ENCODE assay signal across 21 cellular contexts in genomic region chr14:67644428-67644827, GRCh38. TPM values are rescaled to one million over a fixed set of nuclear protein-coding genes. Genes with fewer than 3 reads are reported as not detected.
DNase-seq lines count a peak whose midpoint lies in the region; ATAC-seq and TF ChIP-seq lines count a peak whose summit lies in the region.
"Had no signal": no experiment of that assay in that cellular context is flagged by ENCODE, and none has a peak within 500 bp of the region (broad histone marks: within the 10 kb centered on the region; RNA-seq: fewer than 3 reads in every experiment).

No MANE protein-coding gene starts in this region.

- no peaks in the 10 kb centered on the region for H3K27me3 Mint-ChIP-seq in chondrocyte (ENCODE audit: low read depth)
- H3K27me3 Mint-ChIP-seq: activated naive CD8-positive, alpha-beta T cell had no signal

- H2BK120ac ChIP-seq in mesenchymal stem cell (ENCODE audit: low read depth, low read length) = no peak overlapping the region

- H3K27ac ChIP-seq in mesenchymal stem cell (ENCODE audit: low read length, poor library complexity, severe bottlenecking) (no peak overlapping the region), stomach (peak overlapping the region in 3 of 5 donors; percentile 13 to 31 (median 16)), left lung (no peak overlapping the region), colonic mucosa (no peak overlapping the region)
- H3K27ac ChIP-seq: A549; BLaER1 treated with 17β-estradiol and CSF1 and Interleukin-3, amounts not matched to agents 10 nM and 100 nM; HL-60; lower lobe of right lung; right lobe of liver; testis had no signal

- H2BK5ac ChIP-seq in mesenchymal stem cell (ENCODE audit: low read depth, low read length, poor library complexity, severe bottlenecking) = no peak overlapping the region

- H3K4me1 Mint-ChIP-seq in chondrocyte (ENCODE audit: low read depth) = peaks cover 9% of the 10 kb centered on the region

- H3K79me1 ChIP-seq in mesenchymal stem cell (replicated peaks; ENCODE audit: low read length, poor library complexity, severe bottlenecking) = no peaks in the 10 kb centered on the region

- peak overlapping the region; percentile 5 for H3K27ac Mint-ChIP-seq in chondrocyte (ENCODE audit: unreplicated experiment)
- H3K27ac Mint-ChIP-seq: activated CD8-positive, alpha-beta T cell treated with anti-CD3 and anti-CD28 coated beads, Interleukin-2, amount 10 ng/mL, durations not matched to agents 7 days and 5 days had no signal

- H4K8ac ChIP-seq in mesenchymal stem cell (ENCODE audit: low read length) = no peak overlapping the region

- no peak for TF ChIP-seq POLR2A in stomach (IDR thresholded peaks at IDR 0.05)

- H3K9me3 ChIP-seq in mesenchymal stem cell (ENCODE audit: control insufficient read depth, low read length) (no peaks in the 10 kb centered on the region), stomach (no peaks in the 10 kb centered on the region), left lung (no peaks in the 10 kb centered on the region), colonic mucosa (no peaks in the 10 kb centered on the region)
- H3K9me3 ChIP-seq: A549; BLaER1 treated with 17β-estradiol and CSF1 and Interleukin-3, amounts not matched to agents 10 nM and 100 nM; body of pancreas; lower lobe of right lung; right lobe of liver; testis had no signal

- no peak overlapping the region for H4K91ac ChIP-seq in mesenchymal stem cell (ENCODE audit: low read length)

- no peaks in the 10 kb centered on the region for H3K4me1 ChIP-seq in mesenchymal stem cell (ENCODE audit: control insufficient read depth, insufficient read depth, low read depth, low read length)
- peaks cover 0 to 16% (median 6%) of the 10 kb centered on the region in 4 donors for H3K4me1 ChIP-seq in stomach
- H3K4me1 ChIP-seq in left lung = no peaks in the 10 kb centered on the region
- no peaks in the 10 kb centered on the region for H3K4me1 ChIP-seq in colonic mucosa
- H3K4me1 ChIP-seq: A549; BLaER1 treated with 17β-estradiol and CSF1 and Interleukin-3, amounts not matched to agents 10 nM and 100 nM; lower lobe of right lung; right lobe of liver; testis had no signal

- no peak overlapping the region for H3K4ac ChIP-seq in mesenchymal stem cell (ENCODE audit: low read depth in 1 of 2, low read length in 2 of 2)

- no peak for DNase-seq in Right ventricle myocardium superior
- no peak for DNase-seq in Right ventricle myocardium inferior (ENCODE audit: missing footprints)
- no peak for DNase-seq in chondrocyte (ENCODE audit: low spot score)
- DNase-seq in mesenchymal stem cell = peak; percentile 15
- DNase-seq in stomach = no peak
- DNase-seq in left lung = no peak
- DNase-seq in colonic mucosa = no peak
- DNase-seq: activated CD8-positive, alpha-beta T cell treated with anti-CD3 and anti-CD28 coated beads, Interleukin-2, amount 10 ng/mL, durations not matched to agents 7 days and 5 days; activated T-cell treated with anti-CD3 and anti-CD28 coated beads, Interleukin-2, amount 50 U/mL, for 72 hours; body of pancreas; lower lobe of right lung; NCI-H510A treated with DMSO at 0.1 percent for 48 hours; occipital lobe; right lobe of liver; RPMI8226; testis had no signal

- H3K4me3 ChIP-seq in mesenchymal stem cell (ENCODE audit: insufficient read depth in 1 of 2, low read depth in 1 of 2, low read length in 2 of 2) = no peak overlapping the region
- no peak overlapping the region for H3K4me3 ChIP-seq in stomach
- H3K4me3 ChIP-seq in left lung = no peak overlapping the region
- no peak overlapping the region for H3K4me3 ChIP-seq in colonic mucosa
- H3K4me3 ChIP-seq: A549; BLaER1 treated with 17β-estradiol and CSF1 and Interleukin-3, amounts not matched to agents 10 nM and 100 nM; body of pancreas; lower lobe of right lung; right lobe of liver; testis had no signal

- H2BK12ac ChIP-seq in mesenchymal stem cell (ENCODE audit: low read length in 2 of 2) = no peak overlapping the region

- no peak overlapping the region for H3K14ac ChIP-seq in mesenchymal stem cell (ENCODE audit: low read length in 2 of 2)

- H3K9ac ChIP-seq in mesenchymal stem cell (ENCODE audit: low read length) (no peak overlapping the region), colonic mucosa (ENCODE audit: low read depth in 2 of 2, low read length in 2 of 2) (no peak overlapping the region)
- H3K9ac ChIP-seq: BLaER1 treated with 17β-estradiol and CSF1 and Interleukin-3, amounts not matched to agents 10 nM and 100 nM had no signal

- no peak overlapping the region for H2BK15ac ChIP-seq in mesenchymal stem cell (ENCODE audit: low read depth, poor library complexity, severe bottlenecking)

- no peak overlapping the region for H2AFZ ChIP-seq in mesenchymal stem cell (ENCODE audit: low read depth, low read length)

- H3K18ac ChIP-seq in mesenchymal stem cell (ENCODE audit: low read depth in 1 of 2, low read length in 2 of 2) = no peak overlapping the region

- no peak for TF ChIP-seq CTCF in chondrocyte (IDR thresholded peaks at IDR 0.05)
- no peak for TF ChIP-seq CTCF in stomach (IDR thresholded peaks at IDR 0.05)
- TF ChIP-seq CTCF in left lung (IDR thresholded peaks at IDR 0.05) = no peak
- TF ChIP-seq CTCF in colonic mucosa (IDR thresholded peaks at IDR 0.05) = no peak

- no peaks in the 10 kb centered on the region for H3K9me3 Mint-ChIP-seq in chondrocyte (ENCODE audit: low read depth)
- H3K9me3 Mint-ChIP-seq: activated T-cell treated with anti-CD3 and anti-CD28 coated beads, Interleukin-2, amount 50 U/mL, for 72 hours had no signal

- no peak for TF ChIP-seq EP300 in stomach (IDR thresholded peaks at IDR 0.05)

- H3K27me3 ChIP-seq in mesenchymal stem cell (ENCODE audit: control insufficient read depth in 1 of 2, insufficient read depth in 1 of 2, low read length in 2 of 2) = no peaks in the 10 kb centered on the region
- no peaks in the 10 kb centered on the region for H3K27me3 ChIP-seq in stomach
- no peaks in the 10 kb centered on the region for H3K27me3 ChIP-seq in left lung
- no peaks in the 10 kb centered on the region for H3K27me3 ChIP-seq in colonic mucosa
- H3K27me3 ChIP-seq: BLaER1 treated with 17β-estradiol and CSF1 and Interleukin-3, amounts not matched to agents 10 nM and 100 nM; body of pancreas; right lobe of liver; testis had no signal

- peak; percentile 58 for ATAC-seq in Right ventricle myocardium superior (ENCODE audit: poor library complexity)
- no peak for ATAC-seq in Right ventricle myocardium inferior
- ATAC-seq in left lung = no peak
- no peak for ATAC-seq in GM18873 (IDR thresholded peaks at IDR 0.05; ENCODE audit: low FRiP score, unreplicated experiment)
- ATAC-seq: activated CD8-positive, alpha-beta T cell treated with anti-CD3 and anti-CD28 coated beads, Interleukin-2, amount 10 ng/mL, durations not matched to agents 7 days and 5 days; activated T-cell treated with anti-CD3 and anti-CD28 coated beads, Interleukin-2, amount 50 U/mL, for 72 hours; body of pancreas; lower lobe of right lung; right lobe of liver had no signal

- WGBS in mesenchymal stem cell = 100% methylated on average over 2 of the region's 2 CpGs
- 85 to 94% (median 92%) methylated on average over 2 of the region's 2 CpGs for WGBS in stomach, 5 donors

- H3K36me3 ChIP-seq in mesenchymal stem cell (ENCODE audit: control insufficient read depth in 1 of 2, insufficient read depth in 2 of 2, low read depth in 1 of 2, low read length in 2 of 2) (peaks cover 5 to 43% of the 10 kb centered on the region in 2 experiments), stomach (peaks cover 14 to 44% (median 40%) of the 10 kb centered on the region in 4 donors), left lung (peaks cover 0 to 49% of the 10 kb centered on the region in 2 donors), colonic mucosa (peaks cover under 1% of the 10 kb centered on the region)

- intact Hi-C loops in Right ventricle myocardium superior (cut with DNase I) = no loop called here
- intact Hi-C loops in Right ventricle myocardium inferior (cut with DNase I) = no loop called here
- intact Hi-C loops in stomach (cut with DNase I; ENCODE audit: low total_unique reads) = no loop called here
- intact Hi-C loops in left lung (cut with DNase I) = no loop called here
- intact Hi-C loops in colonic mucosa (cut with DNase I) = no loop called here

- H3K4me2 ChIP-seq in mesenchymal stem cell (ENCODE audit: low read length, poor library complexity, severe bottlenecking) = no peak overlapping the region
- H3K4me2 ChIP-seq: A549; BLaER1 treated with 17β-estradiol and CSF1 and Interleukin-3, amounts not matched to agents 10 nM and 100 nM had no signal

- H3K36me3 Mint-ChIP-seq in chondrocyte (ENCODE audit: low read depth) = peaks cover 19% of the 10 kb centered on the region

- H2AK5ac ChIP-seq in mesenchymal stem cell (ENCODE audit: low read length, severe bottlenecking) = no peak overlapping the region

- no peak overlapping the region for H3K4me3 Mint-ChIP-seq in chondrocyte (ENCODE audit: unreplicated experiment)
- H3K4me3 Mint-ChIP-seq: activated CD8-positive, alpha-beta T cell treated with anti-CD3 and anti-CD28 coated beads, Interleukin-2, amount 10 ng/mL, durations not matched to agents 7 days and 5 days; activated naive CD8-positive, alpha-beta T cell; activated T-cell treated with anti-CD3 and anti-CD28 coated beads, Interleukin-2, amount 50 U/mL, for 72 hours had no signal

- no peak overlapping the region for H3K23ac ChIP-seq in mesenchymal stem cell (ENCODE audit: low read length in 2 of 2)

RNA-seq across cellular contexts. Expression of gene ARG2, which starts 24.7 kb away (rescaled TPM):
- total RNA-seq in Right ventricle myocardium superior (0.75 TPM), Right ventricle myocardium inferior (1.3 TPM), chondrocyte (2.8 to 11.1 TPM (median 10.9 TPM) in 3 replicates), stomach (1 to 10 TPM in 4 of 5 donors, not detected in 1; 1.2 to 9.4 (median 3.9) TPM), left lung (10 to 100 TPM in 1 of 2 donors, 1 to 10 TPM in 1; 6.0 to 14.8 TPM), colonic mucosa (10 to 100 TPM in 1 of 2 donors, 1 to 10 TPM in 1; 4.7 to 11.5 TPM)
- polyA plus RNA-seq in mesenchymal stem cell (2013, experiment 1 of 2) = 3.6 TPM
- 3.9 TPM for polyA plus RNA-seq in mesenchymal stem cell (2013, experiment 2 of 2)
- 1 to 10 TPM; 2.6 to 4.9 (median 4.0) TPM for polyA plus RNA-seq in stomach

RNA-seq across cellular contexts. Expression of gene VTI1B, which starts 30.0 kb away (rescaled TPM):
- total RNA-seq in Right ventricle myocardium superior = 113 TPM
- 114 TPM for total RNA-seq in Right ventricle myocardium inferior
- 99.2 to 108 TPM (median 107 TPM) in 3 replicates for total RNA-seq in chondrocyte
- polyA plus RNA-seq in mesenchymal stem cell (2013, experiment 1 of 2) = 72.5 TPM
- 79.1 TPM for polyA plus RNA-seq in mesenchymal stem cell (2013, experiment 2 of 2)
- total RNA-seq in stomach = 10 to 100 TPM; 43.0 to 84.3 (median 58.9) TPM
- 100 to 1,000 TPM in 1 of 3 donors, 10 to 100 TPM in 2; 82.7 to 114 (median 95.1) TPM for polyA plus RNA-seq in stomach
- 100 to 1,000 TPM in 1 of 2 donors, 10 to 100 TPM in 1; 97.6 to 123 TPM for total RNA-seq in left lung
- 100 to 1,000 TPM; 116 to 121 TPM for total RNA-seq in colonic mucosa

RNA-seq across cellular contexts. Expression of gene PIGH, which starts 44.4 kb away (rescaled TPM):
- total RNA-seq in Right ventricle myocardium superior = 12.0 TPM
- total RNA-seq in Right ventricle myocardium inferior = 11.8 TPM
- 16.3 to 19.0 TPM (median 16.9 TPM) in 3 replicates for total RNA-seq in chondrocyte
- polyA plus RNA-seq in mesenchymal stem cell (2013, experiment 1 of 2) = 11.4 TPM
- 11.8 TPM for polyA plus RNA-seq in mesenchymal stem cell (2013, experiment 2 of 2)
- total RNA-seq in stomach = 100 to 1,000 TPM in 1 of 5 donors, 10 to 100 TPM in 3, 1 to 10 TPM in 1; 5.2 to 222 (median 31.6) TPM
- 10 to 100 TPM; 10.3 to 23.6 (median 18.5) TPM for polyA plus RNA-seq in stomach
- total RNA-seq in left lung = 10 to 100 TPM; 12.8 to 21.6 TPM
- 10 to 100 TPM; 16.3 to 17.1 TPM for total RNA-seq in colonic mucosa

RNA-seq across cellular contexts. Expression of gene RDH11, which starts 51.1 kb away (rescaled TPM):
- total RNA-seq in Right ventricle myocardium superior (13.2 TPM), Right ventricle myocardium inferior (14.3 TPM), chondrocyte (63.3 to 69.4 TPM (median 67.3 TPM) in 3 replicates), stomach (10 to 100 TPM; 10.5 to 71.6 (median 28.3) TPM), left lung (10 to 100 TPM; 69.0 to 97.1 TPM), colonic mucosa (10 to 100 TPM; 60.0 to 81.7 TPM)
- 114 TPM for polyA plus RNA-seq in mesenchymal stem cell (2013, experiment 1 of 2)
- polyA plus RNA-seq in mesenchymal stem cell (2013, experiment 2 of 2) = 119 TPM
- polyA plus RNA-seq in stomach = 10 to 100 TPM in 2 of 3 donors, 1 to 10 TPM in 1; 6.9 to 26.4 (median 23.2) TPM

RNA-seq across cellular contexts. Expression of gene RDH12, which starts 57.3 kb away (rescaled TPM):
- total RNA-seq in Right ventricle myocardium superior = not detected
- total RNA-seq in Right ventricle myocardium inferior = not detected
- total RNA-seq in chondrocyte = not detected in 3 replicates
- not detected for polyA plus RNA-seq in mesenchymal stem cell (2013, experiment 1 of 2)
- polyA plus RNA-seq in mesenchymal stem cell (2013, experiment 2 of 2) = 0.01 TPM
- 10 to 100 TPM in 1 of 5 donors, 1 to 10 TPM in 1, under 1 TPM in 1, not detected in 2; 0.45 to 15.4 (median 9.9) TPM for total RNA-seq in stomach
- 1 to 10 TPM in 2 of 3 donors, under 1 TPM in 1; 0.95 to 9.3 (median 1.4) TPM for polyA plus RNA-seq in stomach
- under 1 TPM; 0.12 to 0.16 TPM for total RNA-seq in left lung
- not detected for total RNA-seq in colonic mucosa
- total RNA-seq: activated CD8-positive, alpha-beta T cell treated with anti-CD3 and anti-CD28 coated beads, Interleukin-2, amount 10 ng/mL, durations not matched to agents 7 days and 5 days; activated T-cell treated with anti-CD3 and anti-CD28 coated beads, Interleukin-2, amount 50 U/mL, for 72 hours had no signal

Comparison
In these comparisons a context has a peak if more than half of its experiments do, and no peak if none do; other contexts are left out.
1. H3K27ac ChIP-seq: peak in stomach (3 of 5); none in mesenchymal stem cell (single experiment), left lung (0 of 2) and colonic mucosa (single experiment).